ENCODE assay signal across 2 cellular contexts in genomic region chr11:107856981-107857517, GRCh38.
TF ChIP-seq lines count a peak whose summit lies in the region.

No MANE protein-coding gene starts in this region.

TF ChIP-seq in A549, 52 proteins besides CTCF, POLR2A, EP300 and RAD21 (continued from another document):
- no peak for TF ChIP-seq FOSB (CRISPR knock-in tag; IDR thresholded peaks at IDR 0.05)
- no peak for TF ChIP-seq KDM5A (IDR thresholded peaks at IDR 0.05)
- TF ChIP-seq ATOH8 (CRISPR knock-in tag; IDR thresholded peaks at IDR 0.05; ENCODE audit: low read depth): no peak
- no peak for TF ChIP-seq HEYL (CRISPR knock-in tag; IDR thresholded peaks at IDR 0.05)
- TF ChIP-seq MAX (IDR thresholded peaks at IDR 0.05): no peak
- no peak for TF ChIP-seq BCL3 (IDR thresholded peaks at IDR 0.05)
- no peak for TF ChIP-seq TFCP2L1 (CRISPR knock-in tag; IDR thresholded peaks at IDR 0.05)

TF ChIP-seq in GM23338, 12 proteins besides CTCF, POLR2A, EP300 and RAD21 (continued from another document):
- TF ChIP-seq ZNF462 (CRISPR knock-in tag; IDR thresholded peaks at IDR 0.05) (no peak), NANOG (IDR thresholded peaks at IDR 0.05; ENCODE audit: borderline replicate concordance) (no peak), ETS1 (IDR thresholded peaks at IDR 0.05) (no peak), STAT1 (IDR thresholded peaks at IDR 0.05; ENCODE audit: unreplicated experiment) (no peak), POLR2AphosphoS5 (IDR thresholded peaks at IDR 0.05; ENCODE audit: low read depth) (no peak), REST (IDR thresholded peaks at IDR 0.05; ENCODE audit: unreplicated experiment) (no peak), CREB1 (CRISPR knock-in tag; IDR thresholded peaks at IDR 0.05; ENCODE audit: low read depth) (no peak), ZNF331 (CRISPR knock-in tag; IDR thresholded peaks at IDR 0.05; ENCODE audit: low read depth) (no peak), EZH2 (IDR thresholded peaks at IDR 0.05; ENCODE audit: low read depth, unreplicated experiment) (no peak), JUNB (IDR thresholded peaks at IDR 0.05; ENCODE audit: unreplicated experiment) (no peak)
